10 cellular contexts compared by ENCODE assay signal in genomic region chr5:141234109-141234508, GRCh38. TPM values are rescaled to one million over a fixed set of nuclear protein-coding genes. Genes with fewer than 3 reads are reported as not detected.
DNase-seq lines count a peak whose midpoint lies in the region; TF ChIP-seq lines count a peak whose summit lies in the region.
"Had no signal": no experiment of that assay in that cellular context is flagged by ENCODE, and none has a peak within 500 bp of the region (broad histone marks: within the 10 kb centered on the region; RNA-seq: fewer than 3 reads in every experiment).

No MANE protein-coding gene starts in this region.

- H3K27me3 Mint-ChIP-seq in MCF 10A (ENCODE audit: insufficient read depth, unreplicated experiment): no peaks in the 10 kb centered on the region
- H3K27me3 Mint-ChIP-seq in activated T-cell treated with anti-CD3 and anti-CD28 coated beads, Interleukin-2, amount 50 U/mL, for 24 hours: peaks cover 44% of the 10 kb centered on the region

- TF ChIP-seq CTCF in breast epithelium (IDR thresholded peaks at IDR 0.05) (no peak), MCF 10A (IDR thresholded peaks at IDR 0.05; ENCODE audit: unreplicated experiment) (no peak), fibroblast of the aortic adventitia (IDR thresholded peaks at IDR 0.05; ENCODE audit: insufficient read depth, low read length) (peak; percentile 15), tibial artery (IDR thresholded peaks at IDR 0.05) (no peak)

- DNase-seq in breast epithelium (ENCODE audit: low spot score in 2 of 2): no peak
- no peak for DNase-seq in MCF 10A (ENCODE audit: unreplicated experiment)
- peak; percentile 16 for DNase-seq in SK-N-DZ (ENCODE audit: low spot score)
- peak; percentile 12 for DNase-seq in fibroblast of the aortic adventitia (ENCODE audit: low read depth)
- DNase-seq in tibial artery: no peak
- DNase-seq in activated T-cell treated with anti-CD3 and anti-CD28 coated beads, Interleukin-2, amount 50 U/mL, for 24 hours: no peak
- DNase-seq in LoVo (ENCODE audit: low spot score): no peak
- no peak for DNase-seq in head of caudate nucleus
- DNase-seq: activated effector memory CD4-positive, alpha-beta T cell treated with anti-CD3 and anti-CD28 coated beads, Interleukin-2, amount 50 U/mL, for 16 hours had no signal

- POLR2A ChIA-PET in MCF 10A (lab: Yijun Ruan, JAX): interaction anchor here (2.2 kb wide), 1 partner anchor 10 kb away, joined by 6 read pairs; the partner anchor contains the start of gene PCDHB14

- intact Hi-C loops in breast epithelium (cut with DNase I; ENCODE audit: low total_unique reads): no loop called here
- intact Hi-C loops in MCF 10A (cut with micrococcal nuclease): no loop called here
- intact Hi-C loops in tibial artery (cut with DNase I; ENCODE audit: low total_unique reads): no loop called here
- intact Hi-C loops in head of caudate nucleus (cut with DNase I): no loop called here

- BruUV-seq in MCF 10A (replicated peaks; lab: Mats Ljungman, UMichigan): no TSS peak

- H3K36me3 ChIP-seq in breast epithelium (no peaks in the 10 kb centered on the region), tibial artery (peaks cover 0 to 49% (median 30%) of the 10 kb centered on the region in 3 donors)

- no peak overlapping the region for H3K27ac Mint-ChIP-seq in MCF 10A (ENCODE audit: low read depth, unreplicated experiment)
- no peak overlapping the region for H3K27ac Mint-ChIP-seq in activated T-cell treated with anti-CD3 and anti-CD28 coated beads, Interleukin-2, amount 50 U/mL, for 24 hours

- peaks cover 22% of the 10 kb centered on the region for H3K9me3 Mint-ChIP-seq in MCF 10A (ENCODE audit: unreplicated experiment)
- peaks cover 45% of the 10 kb centered on the region for H3K9me3 Mint-ChIP-seq in activated T-cell treated with anti-CD3 and anti-CD28 coated beads, Interleukin-2, amount 50 U/mL, for 24 hours

- H3K4me3 ChIP-seq in breast epithelium: peak overlapping the region; percentile 20 to 36 (median 28)
- H3K4me3 ChIP-seq in fibroblast of the aortic adventitia (ENCODE audit: low read depth, low read length): no peak overlapping the region
- peak overlapping the region; percentile 26 to 31 for H3K4me3 ChIP-seq in tibial artery
- H3K4me3 ChIP-seq: lung had no signal

- no peaks in the 10 kb centered on the region for H3K4me1 Mint-ChIP-seq in MCF 10A (ENCODE audit: insufficient read depth, unreplicated experiment)
- no peaks in the 10 kb centered on the region for H3K4me1 Mint-ChIP-seq in activated T-cell treated with anti-CD3 and anti-CD28 coated beads, Interleukin-2, amount 50 U/mL, for 24 hours (ENCODE audit: low read depth)

- CTCF ChIA-PET in MCF 10A (lab: Yijun Ruan, JAX): interaction anchor here (0.8 to 3.1 kb wide), 4 partner anchors 10 to 324 kb away, joined by 3 to 17 read pairs (median 4); partner anchors contain the start of genes PCDHB10 and PCDHB14

- no peak overlapping the region for H3K4me3 Mint-ChIP-seq in MCF 10A (ENCODE audit: unreplicated experiment)
- H3K4me3 Mint-ChIP-seq in activated T-cell treated with anti-CD3 and anti-CD28 coated beads, Interleukin-2, amount 50 U/mL, for 24 hours: no peak overlapping the region

- H3K4me1 ChIP-seq in breast epithelium (no peaks in the 10 kb centered on the region), tibial artery (no peaks in the 10 kb centered on the region)

- TF ChIP-seq POLR2A in breast epithelium (IDR thresholded peaks at IDR 0.05): no peak

- H3K36me3 Mint-ChIP-seq in MCF 10A (ENCODE audit: insufficient read depth, unreplicated experiment): peaks cover 17% of the 10 kb centered on the region
- peaks cover 17% of the 10 kb centered on the region for H3K36me3 Mint-ChIP-seq in activated T-cell treated with anti-CD3 and anti-CD28 coated beads, Interleukin-2, amount 50 U/mL, for 24 hours (ENCODE audit: low read depth)

- H3K27me3 ChIP-seq in breast epithelium (no peaks in the 10 kb centered on the region), tibial artery (no peaks in the 10 kb centered on the region)

- peaks cover 74 to 91% of the 10 kb centered on the region in 2 donors for H3K9me3 ChIP-seq in breast epithelium
- peaks cover 19 to 91% (median 82%) of the 10 kb centered on the region in 3 donors for H3K9me3 ChIP-seq in tibial artery

- H3K27ac ChIP-seq in breast epithelium (no peak overlapping the region), tibial artery (no peak overlapping the region)

RNA-seq across cellular contexts. Expression of gene PCDHB14, which starts 11.0 kb away (rescaled TPM):
- total RNA-seq in breast epithelium: 1 to 10 TPM; 4.2 to 5.9 (median 5.9) TPM
- total RNA-seq in MCF 10A (2022): 4.7 and 6.2 TPM in 2 replicates
- polyA plus RNA-seq in SK-N-DZ (2014; cell fraction: cytosol; rRNA removed): 12.4 and 12.5 TPM in 2 replicates
- 8.1 and 9.5 TPM in 2 replicates for polyA plus RNA-seq in SK-N-DZ (2014; cell fraction: nucleus; rRNA removed)
- 0.45 and 0.74 TPM in 2 replicates for total RNA-seq in fibroblast of the aortic adventitia (ENCODE audit: low replicate concordance)

RNA-seq across cellular contexts. Expression of gene PCDHB15, which starts 11.1 kb away (rescaled TPM):
- total RNA-seq in breast epithelium: 1 to 10 TPM; 1.6 to 4.2 (median 3.3) TPM
- total RNA-seq in MCF 10A (2022): 0.91 and 1.2 TPM in 2 replicates
- polyA plus RNA-seq in SK-N-DZ (2014; cell fraction: cytosol; rRNA removed): 0.92 and 1.5 TPM in 2 replicates
- polyA plus RNA-seq in SK-N-DZ (2014; cell fraction: nucleus; rRNA removed): 2.7 and 2.8 TPM in 2 replicates
- total RNA-seq in fibroblast of the aortic adventitia (ENCODE audit: low replicate concordance): 0.09 TPM in 1 of 2 replicates, not detected in the other

RNA-seq across cellular contexts. Expression of gene PCDHB13, which starts 20.4 kb away (rescaled TPM):
- total RNA-seq in breast epithelium (1 to 10 TPM; 3.7 to 5.9 (median 4.8) TPM), MCF 10A (2022) (3.5 and 4.7 TPM in 2 replicates), fibroblast of the aortic adventitia (ENCODE audit: low replicate concordance) (0.27 and 0.65 TPM in 2 replicates)
- 0.99 and 1.0 TPM in 2 replicates for polyA plus RNA-seq in SK-N-DZ (2014; cell fraction: cytosol; rRNA removed)
- 0.53 and 1.6 TPM in 2 replicates for polyA plus RNA-seq in SK-N-DZ (2014; cell fraction: nucleus; rRNA removed)

RNA-seq across cellular contexts. Expression of gene PCDHB12, which starts 25.6 kb away (rescaled TPM):
- total RNA-seq in breast epithelium (1 to 10 TPM; 3.7 to 5.2 (median 5.0) TPM), MCF 10A (2022) (1.6 and 2.3 TPM in 2 replicates), fibroblast of the aortic adventitia (ENCODE audit: low replicate concordance) (0.18 and 0.25 TPM in 2 replicates)
- 2.7 and 3.6 TPM in 2 replicates for polyA plus RNA-seq in SK-N-DZ (2014; cell fraction: cytosol; rRNA removed)
- polyA plus RNA-seq in SK-N-DZ (2014; cell fraction: nucleus; rRNA removed): 2.6 and 2.9 TPM in 2 replicates

RNA-seq across cellular contexts. Expression of gene PCDHB11, which starts 34.7 kb away (rescaled TPM):
- total RNA-seq in breast epithelium (1 to 10 TPM; 2.3 to 4.6 (median 2.7) TPM), MCF 10A (2022) (0.75 and 1.3 TPM in 2 replicates), fibroblast of the aortic adventitia (ENCODE audit: low replicate concordance) (0.08 and 0.27 TPM in 2 replicates)
- 13.5 and 14.9 TPM in 2 replicates for polyA plus RNA-seq in SK-N-DZ (2014; cell fraction: cytosol; rRNA removed)
- 3.7 and 5.9 TPM in 2 replicates for polyA plus RNA-seq in SK-N-DZ (2014; cell fraction: nucleus; rRNA removed)

Comparison
In these comparisons a context has a peak if more than half of its experiments do, and no peak if none do; other contexts are left out.
1. DNase-seq: peak in SK-N-DZ (single experiment) and fibroblast of the aortic adventitia (single experiment); none in breast epithelium (0 of 2), MCF 10A (single experiment), tibial artery (0 of 2), activated T-cell treated with anti-CD3 and anti-CD28 coated beads, Interleukin-2, amount 50 U/mL, for 24 hours (single experiment), LoVo (single experiment) and head of caudate nucleus (0 of 42).